In genomic region chr11:65305501-65306268, GRCh38 we compare ENCODE assay signal across 1 cellular context.
TF ChIP-seq lines count a peak whose summit lies in the region.

No MANE protein-coding gene starts in this region.

TF ChIP-seq in HepG2, 621 proteins besides CTCF, POLR2A, EP300 and RAD21 (continued from another document and continues in another):
- peak; percentile 61; the same call in 1 of the 2 replicates for TF ChIP-seq DMAP1 (CRISPR knock-in tag; IDR thresholded peaks at IDR 0.05)
- no peak for TF ChIP-seq YY1 (IDR thresholded peaks at IDR 0.05; ENCODE audit: insufficient read depth, insufficient replicate concordance, low read depth, low read length)
- TF ChIP-seq ZNF629 (CRISPR knock-in tag; conservative IDR thresholded peaks at IDR 0.05) = peak; percentile 92
- no peak for TF ChIP-seq TIGD3 (CRISPR knock-in tag; IDR thresholded peaks at IDR 0.05; ENCODE audit: borderline replicate concordance)
- TF ChIP-seq ZNF709 (CRISPR knock-in tag; IDR thresholded peaks at IDR 0.05) = no peak
- peak; percentile 90 for TF ChIP-seq FOXP4 (CRISPR knock-in tag; IDR thresholded peaks at IDR 0.05)
- TF ChIP-seq ZFX (CRISPR knock-in tag; IDR thresholded peaks at IDR 0.05; ENCODE audit: low read depth) = peak; percentile 89
- no peak for TF ChIP-seq NPAS2 (CRISPR knock-in tag; IDR thresholded peaks at IDR 0.05; ENCODE audit: borderline replicate concordance)
- TF ChIP-seq NFE2 (CRISPR knock-in tag; IDR thresholded peaks at IDR 0.05) = no peak
- no peak for TF ChIP-seq FOXC1 (CRISPR knock-in tag; IDR thresholded peaks at IDR 0.05; ENCODE audit: borderline replicate concordance)
- peak; percentile 30 for TF ChIP-seq TBL1XR1 (IDR thresholded peaks at IDR 0.05; ENCODE audit: borderline replicate concordance, low read length, partially characterized antibody)
- TF ChIP-seq MXD3 (CRISPR knock-in tag; IDR thresholded peaks at IDR 0.05) = peak; percentile 61; the same call in 1 of the 2 replicates
- no peak for TF ChIP-seq ATF5 (CRISPR knock-in tag; IDR thresholded peaks at IDR 0.05; ENCODE audit: low read depth)
- 0 out of 2 replicates have a peak, but pooled peaks have one; percentile 32 for TF ChIP-seq ZNF317 (CRISPR knock-in tag; IDR thresholded peaks at IDR 0.05)
- TF ChIP-seq, protein P1, sequence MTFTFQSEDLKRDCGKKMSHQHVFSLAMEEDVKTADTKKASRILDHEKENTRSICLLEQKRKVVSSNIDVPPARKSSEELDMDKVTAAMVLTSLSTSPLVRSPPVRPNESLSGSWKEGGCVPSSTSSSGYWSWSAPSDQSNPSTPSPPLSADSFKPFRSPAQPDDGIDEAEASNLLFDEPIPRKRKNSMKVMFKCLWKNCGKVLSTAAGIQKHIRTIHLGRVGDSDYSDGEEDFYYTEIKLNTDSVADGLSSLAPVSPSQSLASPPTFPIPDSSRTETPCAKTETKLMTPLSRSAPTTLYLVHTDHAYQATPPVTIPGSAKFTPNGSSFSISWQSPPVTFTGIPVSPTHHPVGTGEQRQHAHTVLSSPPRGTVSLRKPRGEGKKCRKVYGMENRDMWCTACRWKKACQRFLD (CRISPR knock-in tag; IDR thresholded peaks at IDR 0.05; ENCODE audit: borderline replicate concordance) = no peak
- TF ChIP-seq, protein P2, sequence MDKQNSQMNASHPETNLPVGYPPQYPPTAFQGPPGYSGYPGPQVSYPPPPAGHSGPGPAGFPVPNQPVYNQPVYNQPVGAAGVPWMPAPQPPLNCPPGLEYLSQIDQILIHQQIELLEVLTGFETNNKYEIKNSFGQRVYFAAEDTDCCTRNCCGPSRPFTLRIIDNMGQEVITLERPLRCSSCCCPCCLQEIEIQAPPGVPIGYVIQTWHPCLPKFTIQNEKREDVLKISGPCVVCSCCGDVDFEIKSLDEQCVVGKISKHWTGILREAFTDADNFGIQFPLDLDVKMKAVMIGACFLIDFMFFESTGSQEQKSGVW (CRISPR knock-in tag; IDR thresholded peaks at IDR 0.05; ENCODE audit: borderline replicate concordance) = no peak
- TF ChIP-seq, protein P3, sequence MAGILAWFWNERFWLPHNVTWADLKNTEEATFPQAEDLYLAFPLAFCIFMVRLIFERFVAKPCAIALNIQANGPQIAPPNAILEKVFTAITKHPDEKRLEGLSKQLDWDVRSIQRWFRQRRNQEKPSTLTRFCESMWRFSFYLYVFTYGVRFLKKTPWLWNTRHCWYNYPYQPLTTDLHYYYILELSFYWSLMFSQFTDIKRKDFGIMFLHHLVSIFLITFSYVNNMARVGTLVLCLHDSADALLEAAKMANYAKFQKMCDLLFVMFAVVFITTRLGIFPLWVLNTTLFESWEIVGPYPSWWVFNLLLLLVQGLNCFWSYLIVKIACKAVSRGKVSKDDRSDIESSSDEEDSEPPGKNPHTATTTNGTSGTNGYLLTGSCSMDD (CRISPR knock-in tag; IDR thresholded peaks at IDR 0.05) = no peak
- TF ChIP-seq, protein P4, sequence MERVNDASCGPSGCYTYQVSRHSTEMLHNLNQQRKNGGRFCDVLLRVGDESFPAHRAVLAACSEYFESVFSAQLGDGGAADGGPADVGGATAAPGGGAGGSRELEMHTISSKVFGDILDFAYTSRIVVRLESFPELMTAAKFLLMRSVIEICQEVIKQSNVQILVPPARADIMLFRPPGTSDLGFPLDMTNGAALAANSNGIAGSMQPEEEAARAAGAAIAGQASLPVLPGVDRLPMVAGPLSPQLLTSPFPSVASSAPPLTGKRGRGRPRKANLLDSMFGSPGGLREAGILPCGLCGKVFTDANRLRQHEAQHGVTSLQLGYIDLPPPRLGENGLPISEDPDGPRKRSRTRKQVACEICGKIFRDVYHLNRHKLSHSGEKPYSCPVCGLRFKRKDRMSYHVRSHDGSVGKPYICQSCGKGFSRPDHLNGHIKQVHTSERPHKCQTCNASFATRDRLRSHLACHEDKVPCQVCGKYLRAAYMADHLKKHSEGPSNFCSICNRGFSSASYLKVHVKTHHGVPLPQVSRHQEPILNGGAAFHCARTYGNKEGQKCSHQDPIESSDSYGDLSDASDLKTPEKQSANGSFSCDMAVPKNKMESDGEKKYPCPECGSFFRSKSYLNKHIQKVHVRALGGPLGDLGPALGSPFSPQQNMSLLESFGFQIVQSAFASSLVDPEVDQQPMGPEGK (CRISPR knock-in tag; IDR thresholded peaks at IDR 0.05) = peak; percentile 55; the same call in 1 of the 2 replicates
- no peak for TF ChIP-seq MLLT10 (CRISPR knock-in tag; IDR thresholded peaks at IDR 0.05)
- no peak for TF ChIP-seq NR3C1 (CRISPR knock-in tag; IDR thresholded peaks at IDR 0.05)
- no peak for TF ChIP-seq ZNF510 (CRISPR knock-in tag; IDR thresholded peaks at IDR 0.05; ENCODE audit: low read depth)
- TF ChIP-seq FOXA1 (IDR thresholded peaks at IDR 0.05) = peak; percentile 77; the same call in 1 of the 2 replicates
- peak; percentile 87 for TF ChIP-seq FOXA1 (CRISPR knock-in tag; IDR thresholded peaks at IDR 0.05)
- no peak for TF ChIP-seq ATF7-NPFF (CRISPR knock-in tag; IDR thresholded peaks at IDR 0.05; ENCODE audit: low read depth)
- TF ChIP-seq ZNF337 (CRISPR knock-in tag; IDR thresholded peaks at IDR 0.05; ENCODE audit: borderline replicate concordance, low read depth) = no peak
- TF ChIP-seq, protein P5, sequence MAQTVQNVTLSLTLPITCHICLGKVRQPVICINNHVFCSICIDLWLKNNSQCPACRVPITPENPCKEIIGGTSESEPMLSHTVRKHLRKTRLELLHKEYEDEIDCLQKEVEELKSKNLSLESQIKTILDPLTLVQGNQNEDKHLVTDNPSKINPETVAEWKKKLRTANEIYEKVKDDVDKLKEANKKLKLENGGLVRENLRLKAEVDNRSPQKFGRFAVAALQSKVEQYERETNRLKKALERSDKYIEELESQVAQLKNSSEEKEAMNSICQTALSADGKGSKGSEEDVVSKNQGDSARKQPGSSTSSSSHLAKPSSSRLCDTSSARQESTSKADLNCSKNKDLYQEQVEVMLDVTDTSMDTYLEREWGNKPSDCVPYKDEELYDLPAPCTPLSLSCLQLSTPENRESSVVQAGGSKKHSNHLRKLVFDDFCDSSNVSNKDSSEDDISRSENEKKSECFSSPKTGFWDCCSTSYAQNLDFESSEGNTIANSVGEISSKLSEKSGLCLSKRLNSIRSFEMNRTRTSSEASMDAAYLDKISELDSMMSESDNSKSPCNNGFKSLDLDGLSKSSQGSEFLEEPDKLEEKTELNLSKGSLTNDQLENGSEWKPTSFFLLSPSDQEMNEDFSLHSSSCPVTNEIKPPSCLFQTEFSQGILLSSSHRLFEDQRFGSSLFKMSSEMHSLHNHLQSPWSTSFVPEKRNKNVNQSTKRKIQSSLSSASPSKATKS (CRISPR knock-in tag; IDR thresholded peaks at IDR 0.05) = no peak
- TF ChIP-seq NKX3-1 (CRISPR knock-in tag; IDR thresholded peaks at IDR 0.05) = 0 out of 2 replicates have a peak, but pooled peaks have one; percentile 84
- no peak for TF ChIP-seq JARID2 (CRISPR knock-in tag; IDR thresholded peaks at IDR 0.05; ENCODE audit: insufficient replicate concordance)
- TF ChIP-seq, protein P6, sequence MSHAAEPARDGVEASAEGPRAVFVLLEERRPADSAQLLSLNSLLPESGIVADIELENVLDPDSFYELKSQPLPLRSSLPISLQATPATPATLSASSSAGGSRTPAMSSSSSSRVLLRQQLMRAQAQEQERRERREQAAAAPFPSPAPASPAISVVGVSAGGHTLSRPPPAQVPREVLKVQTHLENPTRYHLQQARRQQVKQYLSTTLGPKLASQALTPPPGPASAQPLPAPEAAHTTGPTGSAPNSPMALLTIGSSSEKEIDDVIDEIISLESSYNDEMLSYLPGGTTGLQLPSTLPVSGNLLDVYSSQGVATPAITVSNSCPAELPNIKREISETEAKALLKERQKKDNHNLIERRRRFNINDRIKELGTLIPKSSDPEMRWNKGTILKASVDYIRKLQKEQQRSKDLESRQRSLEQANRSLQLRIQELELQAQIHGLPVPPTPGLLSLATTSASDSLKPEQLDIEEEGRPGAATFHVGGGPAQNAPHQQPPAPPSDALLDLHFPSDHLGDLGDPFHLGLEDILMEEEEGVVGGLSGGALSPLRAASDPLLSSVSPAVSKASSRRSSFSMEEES (CRISPR knock-in tag; IDR thresholded peaks at IDR 0.05) = no peak; the same call in 1 of the 2 replicates
- TF ChIP-seq ZNF549 (CRISPR knock-in tag; IDR thresholded peaks at IDR 0.05) = no peak
- no peak for TF ChIP-seq ZNF713 (CRISPR knock-in tag; IDR thresholded peaks at IDR 0.05)
- TF ChIP-seq SSRP1 (CRISPR knock-in tag; IDR thresholded peaks at IDR 0.05) = no peak
- TF ChIP-seq, protein P7, sequence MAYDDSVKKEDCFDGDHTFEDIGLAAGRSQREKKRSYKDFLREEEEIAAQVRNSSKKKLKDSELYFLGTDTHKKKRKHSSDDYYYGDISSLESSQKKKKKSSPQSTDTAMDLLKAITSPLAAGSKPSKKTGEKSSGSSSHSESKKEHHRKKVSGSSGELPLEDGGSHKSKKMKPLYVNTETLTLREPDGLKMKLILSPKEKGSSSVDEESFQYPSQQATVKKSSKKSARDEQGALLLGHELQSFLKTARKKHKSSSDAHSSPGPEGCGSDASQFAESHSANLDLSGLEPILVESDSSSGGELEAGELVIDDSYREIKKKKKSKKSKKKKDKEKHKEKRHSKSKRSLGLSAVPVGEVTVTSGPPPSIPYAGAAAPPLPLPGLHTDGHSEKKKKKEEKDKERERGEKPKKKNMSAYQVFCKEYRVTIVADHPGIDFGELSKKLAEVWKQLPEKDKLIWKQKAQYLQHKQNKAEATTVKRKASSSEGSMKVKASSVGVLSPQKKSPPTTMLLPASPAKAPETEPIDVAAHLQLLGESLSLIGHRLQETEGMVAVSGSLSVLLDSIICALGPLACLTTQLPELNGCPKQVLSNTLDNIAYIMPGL (CRISPR knock-in tag; IDR thresholded peaks at IDR 0.05; ENCODE audit: borderline replicate concordance in 1 of 2, low read depth in 1 of 2) = peak in 1 of 2 experiments; percentile 43; a peak in 1 of 4 replicates
- peak; percentile 56 for TF ChIP-seq ZNF18 (CRISPR knock-in tag; IDR thresholded peaks at IDR 0.05; ENCODE audit: insufficient replicate concordance)
- peak; percentile 94 for TF ChIP-seq ZGPAT (CRISPR knock-in tag; IDR thresholded peaks at IDR 0.05)
- TF ChIP-seq ZNF598 (CRISPR knock-in tag; IDR thresholded peaks at IDR 0.05; ENCODE audit: borderline replicate concordance) = peak; percentile 59; the same call in 1 of the 2 replicates
- TF ChIP-seq, protein P8, sequence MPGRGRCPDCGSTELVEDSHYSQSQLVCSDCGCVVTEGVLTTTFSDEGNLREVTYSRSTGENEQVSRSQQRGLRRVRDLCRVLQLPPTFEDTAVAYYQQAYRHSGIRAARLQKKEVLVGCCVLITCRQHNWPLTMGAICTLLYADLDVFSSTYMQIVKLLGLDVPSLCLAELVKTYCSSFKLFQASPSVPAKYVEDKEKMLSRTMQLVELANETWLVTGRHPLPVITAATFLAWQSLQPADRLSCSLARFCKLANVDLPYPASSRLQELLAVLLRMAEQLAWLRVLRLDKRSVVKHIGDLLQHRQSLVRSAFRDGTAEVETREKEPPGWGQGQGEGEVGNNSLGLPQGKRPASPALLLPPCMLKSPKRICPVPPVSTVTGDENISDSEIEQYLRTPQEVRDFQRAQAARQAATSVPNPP (CRISPR knock-in tag; IDR thresholded peaks at IDR 0.05) = no peak
- TF ChIP-seq ONECUT2 (CRISPR knock-in tag; IDR thresholded peaks at IDR 0.05) = no peak
- TF ChIP-seq ATM (IDR thresholded peaks at IDR 0.05; ENCODE audit: borderline replicate concordance) = no peak
